1 cellular context compared by ENCODE assay signal in genomic region chr7:7438851-7439250, GRCh38.
TF ChIP-seq lines count a peak whose summit lies in the region.

No MANE protein-coding gene starts in this region.

TF ChIP-seq in GM23338, 12 proteins besides CTCF, POLR2A, EP300 and RAD21 (continued from another document):
- no peak for TF ChIP-seq ZNF462 (CRISPR knock-in tag; IDR thresholded peaks at IDR 0.05)
- TF ChIP-seq STAT1 (IDR thresholded peaks at IDR 0.05; ENCODE audit: unreplicated experiment): no peak
- TF ChIP-seq ZNF331 (CRISPR knock-in tag; IDR thresholded peaks at IDR 0.05; ENCODE audit: low read depth): no peak
